ENCODE assay signal across 11 cellular contexts in the genomic region with DNA sequence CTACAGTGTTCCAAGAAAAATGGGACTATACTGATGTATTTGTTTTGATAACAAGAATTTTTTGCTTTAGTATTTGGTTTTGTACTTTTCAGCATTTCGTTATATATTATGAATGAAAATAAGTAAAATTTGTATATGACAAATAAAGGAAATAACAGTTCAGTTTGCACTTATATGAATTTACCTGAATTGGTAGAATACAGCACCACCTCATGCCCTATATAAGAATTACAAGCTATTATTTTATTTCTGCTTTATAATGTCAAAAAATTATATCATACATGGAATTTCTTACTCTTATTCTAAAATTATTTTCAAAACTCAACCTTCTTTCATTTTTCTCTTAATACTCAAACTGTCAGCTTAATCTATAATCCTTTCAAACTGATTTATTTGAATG. TPM values are rescaled to one million over a fixed set of nuclear protein-coding genes. Genes with fewer than 3 reads are reported as not detected.
DNase-seq lines count a peak whose midpoint lies in the region; ATAC-seq, FAIRE-seq and TF ChIP-seq lines count a peak whose summit lies in the region.
"Had no signal": no experiment of that assay in that cellular context is flagged by ENCODE, and none has a peak within 500 bp of the region (broad histone marks: within the 10 kb centered on the region; RNA-seq: fewer than 3 reads in every experiment).

No MANE protein-coding gene starts in this region.

- 73% methylated on average over 1 of the region's 1 CpG for WGBS in HepG2 (ENCODE audit: low lambda C conversion rate)

- intact Hi-C loops in CD14-positive monocyte (cut with micrococcal nuclease) (loop anchor here in 1 of 2 donors (10.0 kb wide), 1 partner anchor 223 kb away; no protein-coding TSS in a partner anchor), HepG2 (cut with micrococcal nuclease; ENCODE audit: unreplicated experiment) (loop anchor here (5.0 kb wide), 2 partner anchors 221 to 576 kb away; no protein-coding TSS in a partner anchor), sciatic nerve (cut with DNase I) (no loop called here)

- in situ Hi-C loops in HepG2 (cut with HindIII; ENCODE audit: extremely low pct_ligation_motif_present, low pct_unique_long_range_greater_than_20kb) = loop anchor here (25.0 kb wide), 1 partner anchor 526 kb away; no protein-coding TSS in a partner anchor

- H3K27me3 Mint-ChIP-seq in CD14-positive monocyte (ENCODE audit: low read depth in 3 of 3) = no peaks in the 10 kb centered on the region
- H3K27me3 Mint-ChIP-seq: activated naive CD8-positive, alpha-beta T cell had no signal

- H3K36me3 ChIP-seq in HEK293 (ENCODE audit: control insufficient read depth in 2 of 2, insufficient read depth in 1 of 2, low read length in 2 of 2) (peaks cover 4 to 9% of the 10 kb centered on the region in 2 experiments), HepG2 (replicated peaks in 1 of 2; ENCODE audit: control insufficient read depth in 1 of 2, insufficient read depth in 2 of 2, low read length in 2 of 2) (no peaks in the 10 kb centered on the region)

- H3K79me2 ChIP-seq in HepG2 (ENCODE audit: insufficient read depth, low read length) = no peaks in the 10 kb centered on the region

- no peak overlapping the region for H3K27ac ChIP-seq in HEK293 (ENCODE audit: extremely low read depth, low read depth, low read length)
- H3K27ac ChIP-seq in HepG2 (ENCODE audit: extremely low read length, insufficient read depth, low read length) = no peak overlapping the region

- ATAC-seq in HepG2 = no peak
- ATAC-seq in HG03039 (IDR thresholded peaks at IDR 0.05; ENCODE audit: unreplicated experiment) = no peak
- no peak for ATAC-seq in HG02763 (IDR thresholded peaks at IDR 0.05; ENCODE audit: unreplicated experiment)
- no peak for ATAC-seq in sciatic nerve
- ATAC-seq: left cardiac atrium had no signal

- H3K4me1 ChIP-seq in HEK293 (ENCODE audit: control insufficient read depth, insufficient read depth, low read length) (no peaks in the 10 kb centered on the region), HepG2 (ENCODE audit: insufficient read depth, low read length) (peaks cover 6% of the 10 kb centered on the region; the same call in 1 of the 2 replicates)

- no TSS peak for BruUV-seq in HepG2 (replicated peaks; lab: Mats Ljungman, UMichigan)

- no peak overlapping the region for H3K9ac ChIP-seq in HepG2 (ENCODE audit: insufficient read depth, low read depth, low read length)

- no peak overlapping the region for H3K4me3 Mint-ChIP-seq in CD14-positive monocyte
- H3K4me3 Mint-ChIP-seq: activated naive CD8-positive, alpha-beta T cell had no signal

- H3K4me3 ChIP-seq in HEK293 (ENCODE audit: low read depth, low read length) (no peak overlapping the region), HepG2 (replicated peaks in 1 of 3; ENCODE audit: insufficient read depth in 1 of 3, low read depth in 2 of 3, low read length in 3 of 3) (no peak overlapping the region)

- no peaks in the 10 kb centered on the region for H3K9me3 Mint-ChIP-seq in CD14-positive monocyte

- no peak for TF ChIP-seq RAD21 in HepG2 (CRISPR knock-in tag; IDR thresholded peaks at IDR 0.05)

- no peaks in the 10 kb centered on the region for H3K27me3 ChIP-seq in HepG2 (ENCODE audit: control insufficient read depth in 1 of 2, insufficient read depth in 2 of 2, low read length in 2 of 2)

- H3K4me1 Mint-ChIP-seq in CD14-positive monocyte = no peaks in the 10 kb centered on the region

- TF ChIP-seq POLR2A in HepG2 (IDR thresholded peaks at IDR 0.05; ENCODE audit: insufficient read depth in 1 of 2, low read depth in 2 of 2, low read length in 2 of 2) = no peak

- H3K4me2 ChIP-seq in HepG2 (ENCODE audit: low read depth, low read length) = no peak overlapping the region

- no peaks in the 10 kb centered on the region for H4K20me1 ChIP-seq in HepG2 (ENCODE audit: insufficient read depth, low read length)

- H3K36me3 Mint-ChIP-seq in CD14-positive monocyte = peaks cover 5 to 9% of the 10 kb centered on the region in 2 donors

- TF ChIP-seq EP300 in HepG2 (IDR thresholded peaks at IDR 0.05; ENCODE audit: low read depth in 2 of 2, low read length in 2 of 2) (no peak), HepG2 (CRISPR knock-in tag; IDR thresholded peaks at IDR 0.05; ENCODE audit: borderline replicate concordance) (no peak)

- TF ChIP-seq CTCF in CD14-positive monocyte (IDR thresholded peaks at IDR 0.05) (peak; percentile 59), HEK293 (tag by site-specific recombination; IDR thresholded peaks at IDR 0.05) (no peak), HepG2 (CRISPR knock-in tag; IDR thresholded peaks at IDR 0.05) (no peak)

- POLR2A ChIA-PET in HEK293 (lab: Yijun Ruan, JAX) = no interaction called here
- POLR2A ChIA-PET in HepG2 (lab: Yijun Ruan, JAX) = no interaction called here

- H3K9me3 ChIP-seq in HEK293 (ENCODE audit: control insufficient read depth, insufficient read depth, low read depth, low read length) (no peaks in the 10 kb centered on the region), HepG2 (ENCODE audit: low read length) (no peaks in the 10 kb centered on the region)

- H2AFZ ChIP-seq in HepG2 (ENCODE audit: low read length) = no peak overlapping the region

- FAIRE-seq in HepG2 (lab: Jason Lieb, UNC) = no peak

- no peak for DNase-seq in CD14-positive monocyte (ENCODE audit: low spot score)
- peak; percentile 13 for DNase-seq in amniotic epithelial cell (ENCODE audit: low read depth)
- no peak for DNase-seq in HepG2 (ENCODE audit: low spot score)
- no peak for DNase-seq in sciatic nerve (ENCODE audit: low spot score)
- DNase-seq in AG08396 (ENCODE audit: low spot score) = no peak
- DNase-seq: left cardiac atrium, SHP77 had no signal

- CTCF ChIA-PET in HEK293 (lab: Yijun Ruan, JAX) = interaction anchor here (0.5 to 2.8 kb wide), 18 partner anchors 9 to 1402 kb away, joined by 3 to 16 read pairs (median 5); no protein-coding TSS in a partner anchor
- CTCF ChIA-PET in HepG2 (lab: Yijun Ruan, JAX; ENCODE audit: low intra/inter-chr PET ratio, low total read pairs) = interaction anchor here (1.3 kb wide), 1 partner anchor 221 kb away, joined by 5 read pairs; no protein-coding TSS in a partner anchor

- no peak overlapping the region for H3K27ac Mint-ChIP-seq in CD14-positive monocyte
- H3K27ac Mint-ChIP-seq: activated naive CD8-positive, alpha-beta T cell had no signal

RNA-seq across cellular contexts. Expression of a gene that starts 14.6 kb away (rescaled TPM):
- polyA plus RNA-seq in CD14-positive monocyte (1 to 10 TPM in 1 of 2 donors, under 1 TPM in 1; 0.37 to 2.2 TPM), HepG2 (2011; rRNA removed) (1.5 and 1.7 TPM in 2 replicates)
- total RNA-seq in HepG2 (2016; rRNA removed; fragmentation: Illumina TruSeq; extraction: Trizol) (5.4 and 7.6 TPM in 2 replicates), sciatic nerve (11.1 TPM)
- total RNA-seq in HepG2 (2016; cell fraction: cytosol; rRNA removed; fragmentation: Illumina TruSeq; extraction: Trizol; ENCODE audit: low read depth) = 1.6 TPM in 2 replicates
- total RNA-seq in HepG2 (2016; cell fraction: insoluble cytoplasmic fraction; rRNA removed; fragmentation: Illumina TruSeq; extraction: Trizol) = 5.7 and 5.8 TPM in 2 replicates
- total RNA-seq in HepG2 (2016; cell fraction: membrane; rRNA removed; fragmentation: Illumina TruSeq; extraction: Trizol) = 2.0 and 2.2 TPM in 2 replicates
- 8.2 and 9.5 TPM in 2 replicates for total RNA-seq in HepG2 (2016; cell fraction: nucleus; rRNA removed; fragmentation: Illumina TruSeq; extraction: Trizol)
- 0.44 and 1.1 TPM in 2 replicates for polyA plus RNA-seq in HepG2 (2011; cell fraction: cytosol; rRNA removed)
- polyA plus RNA-seq in HepG2 (2011; cell fraction: nucleus; rRNA removed) = 1.2 and 2.0 TPM in 2 replicates
- polyA plus RNA-seq in HepG2 (2012) = 1.6 and 3.2 TPM in 2 replicates
- 0.26 and 0.45 TPM in 2 replicates for polyA plus RNA-seq in HepG2 (2016; cell fraction: cytosol; fragmentation: Illumina TruSeq; extraction: Trizol; ENCODE audit: low read depth)
- 5.3 and 7.3 TPM in 2 replicates for polyA plus RNA-seq in HepG2 (2016; cell fraction: insoluble cytoplasmic fraction; fragmentation: Illumina TruSeq; extraction: Trizol; ENCODE audit: low read depth)
- polyA plus RNA-seq in HepG2 (2016; cell fraction: membrane; fragmentation: Illumina TruSeq; extraction: Trizol; ENCODE audit: low read depth) = 0.61 and 0.64 TPM in 2 replicates
- 8.0 and 9.1 TPM in 2 replicates for polyA plus RNA-seq in HepG2 (2016; cell fraction: nucleus; fragmentation: Illumina TruSeq; extraction: Trizol; ENCODE audit: insufficient read depth, low read depth)
- polyA minus RNA-seq in HepG2 (2011; rRNA and poly(A)+ RNA removed; ENCODE audit: low replicate concordance) = 0.44 and 1.8 TPM in 2 replicates
- polyA minus RNA-seq in HepG2 (2011; cell fraction: cytosol; rRNA and poly(A)+ RNA removed) = 0.79 and 1.5 TPM in 2 replicates
- 4.7 and 7.9 TPM in 2 replicates for polyA minus RNA-seq in HepG2 (2011; cell fraction: nucleus; rRNA and poly(A)+ RNA removed)

RNA-seq across cellular contexts. Expression of a gene that starts 14.9 kb away (rescaled TPM):
- polyA plus RNA-seq in CD14-positive monocyte = 1 to 10 TPM; 5.2 to 6.6 TPM
- 46.5 and 66.3 TPM in 2 replicates for total RNA-seq in HepG2 (2016; rRNA removed; fragmentation: Illumina TruSeq; extraction: Trizol)
- 13.7 and 15.5 TPM in 2 replicates for total RNA-seq in HepG2 (2016; cell fraction: cytosol; rRNA removed; fragmentation: Illumina TruSeq; extraction: Trizol; ENCODE audit: low read depth)
- 46.1 and 68.7 TPM in 2 replicates for total RNA-seq in HepG2 (2016; cell fraction: insoluble cytoplasmic fraction; rRNA removed; fragmentation: Illumina TruSeq; extraction: Trizol)
- total RNA-seq in HepG2 (2016; cell fraction: membrane; rRNA removed; fragmentation: Illumina TruSeq; extraction: Trizol) = 21.5 and 26.0 TPM in 2 replicates
- total RNA-seq in HepG2 (2016; cell fraction: nucleus; rRNA removed; fragmentation: Illumina TruSeq; extraction: Trizol) = 48.5 and 48.7 TPM in 2 replicates
- 13.6 and 19.0 TPM in 2 replicates for polyA plus RNA-seq in HepG2 (2011; rRNA removed)
- 4.5 and 6.6 TPM in 2 replicates for polyA plus RNA-seq in HepG2 (2011; cell fraction: cytosol; rRNA removed)
- 7.7 and 8.5 TPM in 2 replicates for polyA plus RNA-seq in HepG2 (2011; cell fraction: nucleus; rRNA removed)
- 16.5 and 28.3 TPM in 2 replicates for polyA plus RNA-seq in HepG2 (2012)
- 11.4 and 12.1 TPM in 2 replicates for polyA plus RNA-seq in HepG2 (2016; cell fraction: cytosol; fragmentation: Illumina TruSeq; extraction: Trizol; ENCODE audit: low read depth)
- 49.2 and 53.3 TPM in 2 replicates for polyA plus RNA-seq in HepG2 (2016; cell fraction: insoluble cytoplasmic fraction; fragmentation: Illumina TruSeq; extraction: Trizol; ENCODE audit: low read depth)
- polyA plus RNA-seq in HepG2 (2016; cell fraction: membrane; fragmentation: Illumina TruSeq; extraction: Trizol; ENCODE audit: low read depth) = 18.0 and 19.2 TPM in 2 replicates
- polyA plus RNA-seq in HepG2 (2016; cell fraction: nucleus; fragmentation: Illumina TruSeq; extraction: Trizol; ENCODE audit: insufficient read depth, low read depth) = 40.4 and 43.6 TPM in 2 replicates
- 3.5 and 10.2 TPM in 2 replicates for polyA minus RNA-seq in HepG2 (2011; rRNA and poly(A)+ RNA removed; ENCODE audit: low replicate concordance)
- 1.8 and 4.3 TPM in 2 replicates for polyA minus RNA-seq in HepG2 (2011; cell fraction: cytosol; rRNA and poly(A)+ RNA removed)
- 42.3 and 45.4 TPM in 2 replicates for polyA minus RNA-seq in HepG2 (2011; cell fraction: nucleus; rRNA and poly(A)+ RNA removed)
- 30.2 TPM for total RNA-seq in sciatic nerve

RNA-seq across cellular contexts. Expression of a gene that starts 55.3 kb away (rescaled TPM):
- polyA plus RNA-seq in CD14-positive monocyte (10 to 100 TPM; 28.7 to 39.8 TPM), HepG2 (2011; rRNA removed) (49.2 and 51.6 TPM in 2 replicates)
- total RNA-seq in HepG2 (2016; rRNA removed; fragmentation: Illumina TruSeq; extraction: Trizol) (105 and 122 TPM in 2 replicates), sciatic nerve (33.7 TPM)
- total RNA-seq in HepG2 (2016; cell fraction: cytosol; rRNA removed; fragmentation: Illumina TruSeq; extraction: Trizol; ENCODE audit: low read depth) = 59.3 and 60.5 TPM in 2 replicates
- 107 TPM in 2 replicates for total RNA-seq in HepG2 (2016; cell fraction: insoluble cytoplasmic fraction; rRNA removed; fragmentation: Illumina TruSeq; extraction: Trizol)
- total RNA-seq in HepG2 (2016; cell fraction: membrane; rRNA removed; fragmentation: Illumina TruSeq; extraction: Trizol) = 105 and 112 TPM in 2 replicates
- total RNA-seq in HepG2 (2016; cell fraction: nucleus; rRNA removed; fragmentation: Illumina TruSeq; extraction: Trizol) = 52.5 and 58.8 TPM in 2 replicates
- polyA plus RNA-seq in HepG2 (2011; cell fraction: cytosol; rRNA removed) = 49.9 and 50.0 TPM in 2 replicates
- 21.6 and 21.7 TPM in 2 replicates for polyA plus RNA-seq in HepG2 (2011; cell fraction: nucleus; rRNA removed)
- polyA plus RNA-seq in HepG2 (2012) = 99.6 and 140 TPM in 2 replicates
- polyA plus RNA-seq in HepG2 (2016; cell fraction: cytosol; fragmentation: Illumina TruSeq; extraction: Trizol; ENCODE audit: low read depth) = 57.2 and 57.6 TPM in 2 replicates
- 89.8 and 107 TPM in 2 replicates for polyA plus RNA-seq in HepG2 (2016; cell fraction: insoluble cytoplasmic fraction; fragmentation: Illumina TruSeq; extraction: Trizol; ENCODE audit: low read depth)
- polyA plus RNA-seq in HepG2 (2016; cell fraction: membrane; fragmentation: Illumina TruSeq; extraction: Trizol; ENCODE audit: low read depth) = 68.6 and 74.3 TPM in 2 replicates
- polyA plus RNA-seq in HepG2 (2016; cell fraction: nucleus; fragmentation: Illumina TruSeq; extraction: Trizol; ENCODE audit: insufficient read depth, low read depth) = 44.1 and 47.6 TPM in 2 replicates
- 39.4 and 62.3 TPM in 2 replicates for polyA minus RNA-seq in HepG2 (2011; rRNA and poly(A)+ RNA removed; ENCODE audit: low replicate concordance)
- polyA minus RNA-seq in HepG2 (2011; cell fraction: cytosol; rRNA and poly(A)+ RNA removed) = 49.2 and 52.4 TPM in 2 replicates
- polyA minus RNA-seq in HepG2 (2011; cell fraction: nucleus; rRNA and poly(A)+ RNA removed) = 48.6 and 52.9 TPM in 2 replicates
